Comparison of ENCODE assay signal across 25 cellular contexts in the genomic region with DNA sequence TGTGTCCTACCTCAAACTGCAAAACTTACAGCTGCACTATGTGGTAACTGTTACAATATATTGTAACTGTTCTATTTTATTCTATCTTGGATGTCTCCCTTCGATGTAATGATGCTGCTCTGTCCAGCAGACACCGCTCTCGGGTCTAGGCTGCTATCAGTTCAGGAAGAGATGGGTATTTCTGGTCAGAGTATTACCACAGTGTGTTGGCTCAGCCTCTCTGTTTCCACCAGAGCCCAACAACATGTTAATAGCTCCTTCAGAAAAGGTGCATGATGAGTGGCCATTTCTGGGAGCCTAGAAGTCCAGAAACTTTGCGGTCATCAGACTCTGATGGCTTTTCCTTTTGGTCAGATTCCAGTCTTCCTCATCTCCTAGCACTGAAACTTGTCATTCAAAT. TPM values are rescaled to one million over a fixed set of nuclear protein-coding genes. Genes with fewer than 3 reads are reported as not detected.
DNase-seq lines count a peak whose midpoint lies in the region; ATAC-seq, FAIRE-seq and TF ChIP-seq lines count a peak whose summit lies in the region.
"Had no signal": no experiment of that assay in that cellular context is flagged by ENCODE, and none has a peak within 500 bp of the region (broad histone marks: within the 10 kb centered on the region; RNA-seq: fewer than 3 reads in every experiment).

No MANE protein-coding gene starts in this region.

- H3K79me2 ChIP-seq in HCT116 (ENCODE audit: insufficient read depth, low read length): no peaks in the 10 kb centered on the region
- no peaks in the 10 kb centered on the region for H3K79me2 ChIP-seq in HepG2 (ENCODE audit: insufficient read depth, low read length)

- 0 out of 22 replicates have a peak overlapping the region, but pooled peaks of 1 of the 11 experiments have one; percentile 18 for H3K9ac ChIP-seq in BLaER1 treated with 17β-estradiol and CSF1 and Interleukin-3, amounts not matched to agents 10 nM and 100 nM
- H3K9ac ChIP-seq in HCT116 (ENCODE audit: low read length) (no peak overlapping the region), HepG2 (ENCODE audit: insufficient read depth, low read depth, low read length) (no peak overlapping the region)

- H3K27me3 ChIP-seq in BLaER1 treated with 17β-estradiol and CSF1 and Interleukin-3, amounts not matched to agents 10 nM and 100 nM: peaks cover 0 to 43% (median 0%) of the 10 kb centered on the region in 11 experiments; a peak in 9 of 22 replicates
- peaks cover 26% of the 10 kb centered on the region; the same call in 1 of the 2 replicates for H3K27me3 ChIP-seq in HCT116 (ENCODE audit: insufficient read depth, low read length)
- H3K27me3 ChIP-seq in SJSA1 (replicated peaks): no peaks in the 10 kb centered on the region
- 0 out of 5 replicates have a peak, but pooled peaks cover 0 to under 1% of the 10 kb centered on the region in 2 experiments for H3K27me3 ChIP-seq in HepG2 (ENCODE audit: control insufficient read depth in 1 of 2, insufficient read depth in 2 of 2, low read length in 2 of 2)
- H3K27me3 ChIP-seq: thyroid gland had no signal

- no peaks in the 10 kb centered on the region for H3K9me3 ChIP-seq in BLaER1 treated with 17β-estradiol and CSF1 and Interleukin-3, amounts not matched to agents 10 nM and 100 nM (replicated peaks in 1 of 11)
- H3K9me3 ChIP-seq in HCT116 (ENCODE audit: control insufficient read depth in 1 of 2, insufficient read depth in 1 of 2, low read depth in 1 of 2, low read length in 2 of 2) (no peaks in the 10 kb centered on the region), SJSA1 (replicated peaks) (no peaks in the 10 kb centered on the region), HepG2 (ENCODE audit: low read length) (no peaks in the 10 kb centered on the region)
- H3K9me3 ChIP-seq: thyroid gland had no signal

- no peak overlapping the region for H3K4me3 ChIP-seq in BLaER1 treated with 17β-estradiol and CSF1 and Interleukin-3, amounts not matched to agents 10 nM and 100 nM
- H3K4me3 ChIP-seq in HCT116 (replicated peaks in 1 of 2; ENCODE audit: low read depth in 1 of 2, low read length in 2 of 2) (no peak overlapping the region), SJSA1 (no peak overlapping the region), HepG2 (replicated peaks in 1 of 3; ENCODE audit: insufficient read depth in 1 of 3, low read depth in 2 of 3, low read length in 3 of 3) (no peak overlapping the region)
- H3K4me3 ChIP-seq: thyroid gland had no signal

- peak overlapping the region in 4 of 11 experiments; percentile 3 to 74 (median 38); a peak in 5 of 22 replicates for H3K27ac ChIP-seq in BLaER1 treated with 17β-estradiol and CSF1 and Interleukin-3, amounts not matched to agents 10 nM and 100 nM
- no peak overlapping the region for H3K27ac ChIP-seq in HCT116 (ENCODE audit: low read depth, low read length)
- peak overlapping the region; percentile 70 for H3K27ac ChIP-seq in SJSA1
- no peak overlapping the region for H3K27ac ChIP-seq in HepG2 (ENCODE audit: extremely low read length, insufficient read depth, low read length)
- H3K27ac ChIP-seq: thyroid gland had no signal

- RAD21 ChIA-PET in HCT116 (lab: Charles Lee; ENCODE audit: low non-redundant PET in 1 of 2, low total read pairs in 2 of 2, uncharacterized antibody in 2 of 2, unreplicated experiment in 2 of 2): no interaction called here

- H3K4me2 ChIP-seq in BLaER1 treated with 17β-estradiol and CSF1 and Interleukin-3, amounts not matched to agents 10 nM and 100 nM: peak overlapping the region in 6 of 11 experiments; percentile 20 to 78 (median 62); a peak in 10 of 22 replicates
- peak overlapping the region; percentile 60 for H3K4me2 ChIP-seq in HCT116 (ENCODE audit: low read length)
- peak overlapping the region; percentile 38 for H3K4me2 ChIP-seq in HepG2 (ENCODE audit: low read depth, low read length)

- ATAC-seq in HCT116 (no peak), HepG2 (no peak; the same call in 2 of the 3 replicates), HG02642 (IDR thresholded peaks at IDR 0.05; ENCODE audit: poor library complexity, unreplicated experiment) (no peak)
- ATAC-seq: effector memory CD8-positive, alpha-beta T cell had no signal

- intact Hi-C loops in HCT116 (cut with micrococcal nuclease): loop anchor here (1.0 kb wide), 1 partner anchor 72 kb away; no protein-coding TSS in a partner anchor
- intact Hi-C loops in HepG2 (cut with micrococcal nuclease; ENCODE audit: unreplicated experiment): no loop called here
- intact Hi-C loops in head of caudate nucleus (cut with DNase I): no loop called here

- H4K20me1 ChIP-seq in BLaER1 treated with 17β-estradiol and CSF1 and Interleukin-3, amounts not matched to agents 10 nM and 100 nM: peaks cover 0 to 6% (median 0%) of the 10 kb centered on the region in 11 experiments; a peak in 2 of 22 replicates
- H4K20me1 ChIP-seq in HCT116 (ENCODE audit: insufficient read depth): no peaks in the 10 kb centered on the region
- no peaks in the 10 kb centered on the region for H4K20me1 ChIP-seq in HepG2 (ENCODE audit: insufficient read depth, low read length)

- 8% methylated on average over 4 of the region's 4 CpGs for WGBS in HepG2 (ENCODE audit: low lambda C conversion rate)

- no peak for FAIRE-seq in HepG2 (lab: Jason Lieb, UNC)
- FAIRE-seq: colon, GM12892 had no signal

- H3K9me2 ChIP-seq in HCT116 (ENCODE audit: insufficient read depth): no peaks in the 10 kb centered on the region

- DNase-seq in HCT116 (ENCODE audit: low read depth, low spot score) (no peak), SJSA1 (ENCODE audit: low read depth in 1 of 2, low spot score in 2 of 2) (no peak), HepG2 (ENCODE audit: low spot score) (no peak), DMS 273 (lab: John Stamatoyannopoulos, UW; ENCODE audit: unreplicated experiment) (no peak), head of caudate nucleus (no peak), NCI-H2171 treated with DMSO at 0.1 percent for 48 hours (lab: John Stamatoyannopoulos, UW) (no peak)
- DNase-seq: activated CD4-positive, CD25-positive, alpha-beta regulatory T cell; activated T-cell treated with anti-CD3 and anti-CD28 coated beads for 4 hours; DMS79; effector memory CD8-positive, alpha-beta T cell; naive thymus-derived CD4-positive, alpha-beta T cell; NCI-H2171; NCI-H526 treated with DMSO at 0.1 percent for 48 hours; retina; thyroid gland had no signal

- POLR2A ChIA-PET in HCT116 (lab: Charles Lee): no interaction called here
- POLR2A ChIA-PET in HepG2 (lab: Yijun Ruan, JAX): no interaction called here

- H2AFZ ChIP-seq in HCT116 (ENCODE audit: low read depth, low read length, poor library complexity, severe bottlenecking) (peak overlapping the region; percentile 7), HepG2 (ENCODE audit: low read length) (no peak overlapping the region)

- no peaks in the 10 kb centered on the region for H3K36me3 ChIP-seq in BLaER1 treated with 17β-estradiol and CSF1 and Interleukin-3, amounts not matched to agents 10 nM and 100 nM
- no peaks in the 10 kb centered on the region for H3K36me3 ChIP-seq in HCT116 (ENCODE audit: control insufficient read depth in 1 of 2, insufficient read depth in 2 of 2, low read length in 2 of 2)
- no peaks in the 10 kb centered on the region for H3K36me3 ChIP-seq in SJSA1
- no peaks in the 10 kb centered on the region for H3K36me3 ChIP-seq in HepG2 (replicated peaks in 1 of 2; ENCODE audit: control insufficient read depth in 1 of 2, insufficient read depth in 2 of 2, low read length in 2 of 2)
- H3K36me3 ChIP-seq: brain microvascular endothelial cell, thyroid gland had no signal

- in situ Hi-C loops in HepG2 (cut with HindIII; ENCODE audit: extremely low pct_ligation_motif_present, low pct_unique_long_range_greater_than_20kb): loop anchor here (5.0 kb wide), 2 partner anchors 111 to 171 kb away; partner anchors contain the start of gene PGLYRP1

- TF ChIP-seq CTCF in HCT116 (IDR thresholded peaks at IDR 0.05 in 2 of 3, conservative IDR thresholded peaks at IDR 0.05 in 1 of 3; ENCODE audit: borderline replicate concordance in 1 of 3, insufficient read depth in 1 of 3, low read depth in 2 of 3, low read length in 2 of 3) (no peak), HepG2 (CRISPR knock-in tag; IDR thresholded peaks at IDR 0.05) (no peak)

- H3K4me1 ChIP-seq in BLaER1 treated with 17β-estradiol and CSF1 and Interleukin-3, amounts not matched to agents 10 nM and 100 nM: peaks cover 0 to 41% (median 18%) of the 10 kb centered on the region in 10 experiments; a peak in 12 of 20 replicates
- H3K4me1 ChIP-seq in HCT116 (ENCODE audit: control insufficient read depth in 1 of 2, insufficient read depth in 2 of 2, low read length in 2 of 2) (peaks cover 7 to 20% of the 10 kb centered on the region in 2 experiments), SJSA1 (replicated peaks) (peaks cover 28% of the 10 kb centered on the region), HepG2 (ENCODE audit: insufficient read depth, low read length) (peaks cover 44% of the 10 kb centered on the region)
- H3K4me1 ChIP-seq: thyroid gland had no signal

- CTCF ChIA-PET in HCT116 (lab: Charles Lee): interaction anchor here (1.3 to 6.0 kb wide), 2 partner anchors 114 to 115 kb away, joined by 5 to 128 read pairs; no protein-coding TSS in a partner anchor
- CTCF ChIA-PET in HepG2 (lab: Yijun Ruan, JAX; ENCODE audit: low intra/inter-chr PET ratio, low total read pairs): no interaction called here

- TF ChIP-seq RAD21 in HCT116 (IDR thresholded peaks at IDR 0.05; ENCODE audit: low read depth) (no peak), HepG2 (CRISPR knock-in tag; IDR thresholded peaks at IDR 0.05) (no peak)

- BruUV-seq in HCT116 (replicated peaks; lab: Mats Ljungman, UMichigan) (no TSS peak), HepG2 (replicated peaks; lab: Mats Ljungman, UMichigan) (no TSS peak)

- TF ChIP-seq POLR2A in HCT116 (IDR thresholded peaks at IDR 0.05; ENCODE audit: borderline replicate concordance, extremely low read depth, insufficient read depth, insufficient read length): no peak
- TF ChIP-seq POLR2A in HepG2 (IDR thresholded peaks at IDR 0.05; ENCODE audit: insufficient read depth in 1 of 2, low read depth in 2 of 2, low read length in 2 of 2): no peak

- TF ChIP-seq EP300 in HepG2 (IDR thresholded peaks at IDR 0.05; ENCODE audit: low read depth in 2 of 2, low read length in 2 of 2): no peak
- no peak for TF ChIP-seq EP300 in HepG2 (CRISPR knock-in tag; IDR thresholded peaks at IDR 0.05; ENCODE audit: borderline replicate concordance)

RNA-seq across cellular contexts. Expression of gene IGFL1, which starts 35.9 kb away (rescaled TPM):
- total RNA-seq in HCT116 (2021; ENCODE audit: unreplicated experiment): not detected
- polyA plus RNA-seq in HCT116 (2012): not detected in 2 replicates
- not detected in 2 replicates for total RNA-seq in SJSA1 (2014; rRNA removed; shearing (Covaris generic))
- not detected in 2 replicates for total RNA-seq in HepG2 (2016; rRNA removed; fragmentation: Illumina TruSeq; extraction: Trizol)
- total RNA-seq in HepG2 (2016; cell fraction: cytosol; rRNA removed; fragmentation: Illumina TruSeq; extraction: Trizol; ENCODE audit: low read depth): not detected in 2 replicates
- not detected in 2 replicates for total RNA-seq in HepG2 (2016; cell fraction: insoluble cytoplasmic fraction; rRNA removed; fragmentation: Illumina TruSeq; extraction: Trizol)
- not detected in 2 replicates for total RNA-seq in HepG2 (2016; cell fraction: membrane; rRNA removed; fragmentation: Illumina TruSeq; extraction: Trizol)
- not detected in 2 replicates for total RNA-seq in HepG2 (2016; cell fraction: nucleus; rRNA removed; fragmentation: Illumina TruSeq; extraction: Trizol)
- not detected in 2 replicates for polyA plus RNA-seq in HepG2 (2011; rRNA removed)
- polyA plus RNA-seq in HepG2 (2011; cell fraction: cytosol; rRNA removed): not detected in 2 replicates
- not detected in 2 replicates for polyA plus RNA-seq in HepG2 (2011; cell fraction: nucleus; rRNA removed)
- not detected in 2 replicates for polyA plus RNA-seq in HepG2 (2012)
- not detected in 2 replicates for polyA plus RNA-seq in HepG2 (2016; cell fraction: cytosol; fragmentation: Illumina TruSeq; extraction: Trizol; ENCODE audit: low read depth)
- polyA plus RNA-seq in HepG2 (2016; cell fraction: insoluble cytoplasmic fraction; fragmentation: Illumina TruSeq; extraction: Trizol; ENCODE audit: low read depth): not detected in 2 replicates
- polyA plus RNA-seq in HepG2 (2016; cell fraction: membrane; fragmentation: Illumina TruSeq; extraction: Trizol; ENCODE audit: low read depth): not detected in 2 replicates
- polyA plus RNA-seq in HepG2 (2016; cell fraction: nucleus; fragmentation: Illumina TruSeq; extraction: Trizol; ENCODE audit: insufficient read depth, low read depth): not detected in 2 replicates
- 0.56 TPM in 1 of 2 replicates, not detected in the other for polyA minus RNA-seq in HepG2 (2011; rRNA and poly(A)+ RNA removed; ENCODE audit: low replicate concordance)
- polyA minus RNA-seq in HepG2 (2011; cell fraction: cytosol; rRNA and poly(A)+ RNA removed): not detected in 2 replicates
- not detected in 2 replicates for polyA minus RNA-seq in HepG2 (2011; cell fraction: nucleus; rRNA and poly(A)+ RNA removed)
- total RNA-seq: activated CD4-positive, alpha-beta memory T cell treated with anti-CD3 and anti-CD28 coated beads, Interleukin-2, amount 10 ng/mL, durations not matched to agents 7 days and 5 days; IMR-90; kidney epithelial cell; M059J; naive thymus-derived CD4-positive, alpha-beta T cell; omental fat pad; thyroid gland had no signal
- polyA plus RNA-seq: IMR-90; naive thymus-derived CD4-positive, alpha-beta T cell had no signal

RNA-seq across cellular contexts. Expression of gene IGFL2, which starts 45.6 kb away (rescaled TPM):
- total RNA-seq in HCT116 (2021; ENCODE audit: unreplicated experiment): not detected
- polyA plus RNA-seq in HCT116 (2012): 0.38 and 1.7 TPM in 2 replicates
- not detected in 2 replicates for total RNA-seq in SJSA1 (2014; rRNA removed; shearing (Covaris generic))
- not detected in 2 replicates for total RNA-seq in HepG2 (2016; rRNA removed; fragmentation: Illumina TruSeq; extraction: Trizol)
- not detected in 2 replicates for total RNA-seq in HepG2 (2016; cell fraction: cytosol; rRNA removed; fragmentation: Illumina TruSeq; extraction: Trizol; ENCODE audit: low read depth)
- total RNA-seq in HepG2 (2016; cell fraction: insoluble cytoplasmic fraction; rRNA removed; fragmentation: Illumina TruSeq; extraction: Trizol): not detected in 2 replicates
- total RNA-seq in HepG2 (2016; cell fraction: membrane; rRNA removed; fragmentation: Illumina TruSeq; extraction: Trizol): 0.62 TPM in 1 of 2 replicates, not detected in the other
- total RNA-seq in HepG2 (2016; cell fraction: nucleus; rRNA removed; fragmentation: Illumina TruSeq; extraction: Trizol): not detected in 2 replicates
- not detected in 2 replicates for polyA plus RNA-seq in HepG2 (2011; rRNA removed)
- polyA plus RNA-seq in HepG2 (2011; cell fraction: cytosol; rRNA removed): not detected in 2 replicates
- polyA plus RNA-seq in HepG2 (2011; cell fraction: nucleus; rRNA removed): not detected in 2 replicates
- polyA plus RNA-seq in HepG2 (2012): not detected in 2 replicates
- polyA plus RNA-seq in HepG2 (2016; cell fraction: cytosol; fragmentation: Illumina TruSeq; extraction: Trizol; ENCODE audit: low read depth): not detected in 2 replicates
- not detected in 2 replicates for polyA plus RNA-seq in HepG2 (2016; cell fraction: insoluble cytoplasmic fraction; fragmentation: Illumina TruSeq; extraction: Trizol; ENCODE audit: low read depth)
- not detected in 2 replicates for polyA plus RNA-seq in HepG2 (2016; cell fraction: membrane; fragmentation: Illumina TruSeq; extraction: Trizol; ENCODE audit: low read depth)
- not detected in 2 replicates for polyA plus RNA-seq in HepG2 (2016; cell fraction: nucleus; fragmentation: Illumina TruSeq; extraction: Trizol; ENCODE audit: insufficient read depth, low read depth)
- polyA minus RNA-seq in HepG2 (2011; rRNA and poly(A)+ RNA removed; ENCODE audit: low replicate concordance): not detected in 2 replicates
- not detected in 2 replicates for polyA minus RNA-seq in HepG2 (2011; cell fraction: cytosol; rRNA and poly(A)+ RNA removed)
- polyA minus RNA-seq in HepG2 (2011; cell fraction: nucleus; rRNA and poly(A)+ RNA removed): not detected in 2 replicates
- total RNA-seq: activated CD4-positive, alpha-beta memory T cell treated with anti-CD3 and anti-CD28 coated beads, Interleukin-2, amount 10 ng/mL, durations not matched to agents 7 days and 5 days; IMR-90; kidney epithelial cell; M059J; thyroid gland had no signal
- polyA plus RNA-seq: IMR-90; naive thymus-derived CD4-positive, alpha-beta T cell had no signal
